10 cellular contexts compared by ENCODE assay signal in genomic region chr9:16207161-16207560, GRCh38.
A peak's percentile ranks its signal among the peaks of the same experiment; 100 is the strongest.
DNase-seq lines count a peak whose midpoint lies in the region; ATAC-seq and TF ChIP-seq lines count a peak whose summit lies in the region.
"Had no signal": no experiment of that assay in that cellular context is flagged by ENCODE, and none has a peak within 500 bp of the region (broad histone marks: within the 10 kb centered on the region; RNA-seq: fewer than 3 reads in every experiment).

No MANE protein-coding gene starts in this region.

- no peak for TF ChIP-seq CTCF in HFFc6 (IDR thresholded peaks at IDR 0.05)
- TF ChIP-seq CTCF in WTC11 (IDR thresholded peaks at IDR 0.05): no peak

- H3K9me3 Mint-ChIP-seq in HFFc6: no peaks in the 10 kb centered on the region
- peaks cover 16% of the 10 kb centered on the region for H3K9me3 Mint-ChIP-seq in WTC11

- peaks cover 2% of the 10 kb centered on the region; the same call in 1 of the 2 replicates for H3K36me3 Mint-ChIP-seq in HFFc6 (ENCODE audit: low read depth)
- peaks cover 4% of the 10 kb centered on the region; the same call in 1 of the 2 replicates for H3K36me3 Mint-ChIP-seq in WTC11

- DNase-seq in AG08396 (ENCODE audit: low spot score): peak; percentile 50
- no peak for DNase-seq in HFFc6
- DNase-seq in WTC11 (ENCODE audit: low spot score): no peak
- peak; percentile 71 for DNase-seq in islet precursor cell
- no peak for DNase-seq in activated effector memory CD4-positive, alpha-beta T cell treated with Interleukin-2 at 50 U/mL for 16 hours
- no peak for DNase-seq in NCI-H1105 (lab: John Stamatoyannopoulos, UW)
- DNase-seq: activated CD4-positive, CD25-positive, alpha-beta regulatory T cell treated with anti-CD3 and anti-CD28 coated beads, Interleukin-2, amount 50 U/mL, for 72 hours; NCI-H2107 had no signal

- ATAC-seq in WTC11: peak; percentile 58
- no peak for ATAC-seq in GM21515 (IDR thresholded peaks at IDR 0.05; ENCODE audit: unreplicated experiment)
- no peak for ATAC-seq in HG03354 (IDR thresholded peaks at IDR 0.05; ENCODE audit: poor library complexity, severe bottlenecking, unreplicated experiment)

- peaks cover 3% of the 10 kb centered on the region for H3K27me3 Mint-ChIP-seq in HFFc6 (ENCODE audit: insufficient read depth)
- H3K27me3 Mint-ChIP-seq in WTC11 (ENCODE audit: low read depth): no peaks in the 10 kb centered on the region

- peak overlapping the region; percentile 72; the same call in 1 of the 2 replicates for H3K4me3 Mint-ChIP-seq in HFFc6
- no peak overlapping the region for H3K4me3 Mint-ChIP-seq in WTC11

- H3K27ac Mint-ChIP-seq in HFFc6 (peak overlapping the region; percentile 64; the same call in 1 of the 2 replicates), WTC11 (no peak overlapping the region)

- H3K4me1 Mint-ChIP-seq in HFFc6 (ENCODE audit: low read depth): peaks cover 45% of the 10 kb centered on the region
- H3K4me1 Mint-ChIP-seq in WTC11: peaks cover 19% of the 10 kb centered on the region

- CTCF ChIA-PET in WTC11 (lab: Charles Lee): no interaction called here

- POLR2A ChIA-PET in WTC11 (lab: Charles Lee): no interaction called here

TF ChIP-seq in WTC11, 78 proteins besides CTCF, POLR2A, EP300 and RAD21:
- TF ChIP-seq ESRRA (CRISPR knock-in tag; IDR thresholded peaks at IDR 0.05; ENCODE audit: borderline replicate concordance) (no peak), ZNF263 (CRISPR knock-in tag; IDR thresholded peaks at IDR 0.05; ENCODE audit: low read depth) (no peak), USF1 (CRISPR knock-in tag; IDR thresholded peaks at IDR 0.05) (no peak)

Comparison
In these comparisons a context has a peak if more than half of its experiments do, and no peak if none do; other contexts are left out.
1. DNase-seq: peak in AG08396 (single experiment) and islet precursor cell (single experiment); none in HFFc6 (single experiment), WTC11 (single experiment), activated effector memory CD4-positive, alpha-beta T cell treated with Interleukin-2 at 50 U/mL for 16 hours (single experiment) and NCI-H1105 (single experiment).